19 cellular contexts compared by ENCODE assay signal in the genomic region with DNA sequence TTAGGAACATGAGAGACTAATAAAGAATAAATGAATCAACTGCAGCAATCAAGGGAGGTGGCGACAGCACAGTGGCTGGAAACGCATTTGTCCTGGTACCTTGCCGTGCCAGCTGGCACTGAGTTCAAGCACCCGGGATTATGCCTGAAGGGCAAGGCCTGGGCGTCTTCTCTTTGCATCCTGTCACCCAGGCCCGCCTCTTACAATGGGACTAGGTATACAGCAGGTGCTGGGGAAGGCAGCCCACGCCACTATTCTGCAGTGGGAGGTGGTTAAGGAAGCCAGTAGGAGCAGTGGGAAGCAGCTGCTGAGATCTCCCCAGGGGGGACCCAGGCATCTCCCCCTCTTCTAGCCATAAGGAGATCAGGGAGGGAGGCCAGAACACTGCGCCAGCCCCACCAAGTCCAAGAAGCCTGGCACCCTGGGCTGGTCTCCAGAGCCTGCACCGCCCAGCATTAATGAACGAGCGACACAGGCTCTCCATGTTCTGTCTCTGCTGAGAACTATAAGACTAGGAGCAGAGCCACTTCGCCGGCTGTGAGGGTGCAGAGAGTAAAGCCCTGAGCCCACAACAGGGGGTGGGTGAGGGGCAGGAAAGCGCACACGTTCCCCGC. TPM values are rescaled to one million over a fixed set of nuclear protein-coding genes. Genes with fewer than 3 reads are reported as not detected.
DNase-seq lines count a peak whose midpoint lies in the region; ATAC-seq, FAIRE-seq and TF ChIP-seq lines count a peak whose summit lies in the region.
"Had no signal": no experiment of that assay in that cellular context is flagged by ENCODE, and none has a peak within 500 bp of the region (broad histone marks: within the 10 kb centered on the region; RNA-seq: fewer than 3 reads in every experiment).

No MANE protein-coding gene starts in this region.

- H3K4me1 ChIP-seq in kidney (ENCODE audit: control insufficient read depth in 1 of 2, insufficient read depth in 1 of 2, low read depth in 1 of 2, low read length in 2 of 2), result no peaks in the 10 kb centered on the region
- H3K4me1 ChIP-seq in gastrocnemius medialis, result peaks cover 0 to 4% of the 10 kb centered on the region in 2 donors
- H3K4me1 ChIP-seq: A549 had no signal

- intact Hi-C loops in kidney (cut with DNase I), result no loop called here
- intact Hi-C loops in gastrocnemius medialis (cut with DNase I; ENCODE audit: low total_unique reads), result no loop called here

- H3K4me1 Mint-ChIP-seq in stimulated activated naive B cell treated with anti-CD40 and anti-IgM and Interleukin-4, amounts not matched to agents 10 μg/mL and 1 μg/mL and 100 μg/mL, for 72 hours, result peaks cover 0 to 2% of the 10 kb centered on the region in 2 donors
- H3K4me1 Mint-ChIP-seq: CD4-positive, CD25-positive, alpha-beta regulatory T cell had no signal

- H3K4me3 ChIP-seq in kidney (ENCODE audit: low read length in 2 of 2), result no peak overlapping the region
- H3K4me3 ChIP-seq in gastrocnemius medialis, result no peak overlapping the region
- H3K4me3 ChIP-seq: A549, GM23248 had no signal

- FAIRE-seq in kidney (lab: Jason Lieb, UNC), result no peak
- FAIRE-seq: A549, RCC 7860 had no signal

- H3K36me3 Mint-ChIP-seq in stimulated activated naive B cell treated with anti-CD40 and anti-IgM and Interleukin-4, amounts not matched to agents 10 μg/mL and 1 μg/mL and 100 μg/mL, for 72 hours, result peaks cover 18 to 24% of the 10 kb centered on the region in 2 donors

- peak overlapping the region; percentile 25 for H3K27ac Mint-ChIP-seq in stimulated activated naive B cell treated with anti-CD40 and anti-IgM and Interleukin-4, amounts not matched to agents 10 μg/mL and 1 μg/mL and 100 μg/mL, for 72 hours

- H3K36me3 ChIP-seq in kidney (ENCODE audit: control insufficient read depth in 1 of 2, insufficient read depth in 2 of 2, low read length in 2 of 2) (peaks cover 5 to 18% of the 10 kb centered on the region in 2 donors), gastrocnemius medialis (peaks cover 0 to 13% of the 10 kb centered on the region in 2 donors)

- H3K9ac ChIP-seq in kidney (ENCODE audit: low read length in 2 of 2), result no peak overlapping the region
- H3K9ac ChIP-seq: GM23248 had no signal

- TF ChIP-seq POLR2A in gastrocnemius medialis (IDR thresholded peaks at IDR 0.05), result no peak

- TF ChIP-seq CTCF in kidney (IDR thresholded peaks at IDR 0.05; ENCODE audit: borderline replicate concordance, extremely low read depth, insufficient read depth), result no peak
- TF ChIP-seq CTCF in gastrocnemius medialis (IDR thresholded peaks at IDR 0.05 in 4 of 5, conservative IDR thresholded peaks at IDR 0.05 in 1 of 5), result no peak

- in situ Hi-C loops in gastrocnemius medialis (cut with MboI; ENCODE audit: low sequenced_read_pairs in 4 of 4), result no loop called here

- no peaks in the 10 kb centered on the region for H3K9me3 Mint-ChIP-seq in stimulated activated naive B cell treated with anti-CD40 and anti-IgM and Interleukin-4, amounts not matched to agents 10 μg/mL and 1 μg/mL and 100 μg/mL, for 72 hours
- H3K9me3 Mint-ChIP-seq: CD4-positive, CD25-positive, alpha-beta regulatory T cell had no signal

- H3K27ac ChIP-seq in kidney (ENCODE audit: low read depth in 2 of 2, low read length in 2 of 2), result no peak overlapping the region
- H3K27ac ChIP-seq in gastrocnemius medialis, result no peak overlapping the region
- H3K27ac ChIP-seq: A549, GM23248 had no signal

- H3K27me3 ChIP-seq in gastrocnemius medialis, result no peaks in the 10 kb centered on the region

- H3K27me3 Mint-ChIP-seq in stimulated activated naive B cell treated with anti-CD40 and anti-IgM and Interleukin-4, amounts not matched to agents 10 μg/mL and 1 μg/mL and 100 μg/mL, for 72 hours, result no peaks in the 10 kb centered on the region
- H3K27me3 Mint-ChIP-seq: CD4-positive, CD25-positive, alpha-beta regulatory T cell had no signal

- no peaks in the 10 kb centered on the region for H3K9me3 ChIP-seq in kidney (ENCODE audit: control insufficient read depth in 1 of 2, low read length in 2 of 2)
- H3K9me3 ChIP-seq in gastrocnemius medialis, result no peaks in the 10 kb centered on the region
- H3K9me3 ChIP-seq: A549 had no signal

- no peak for ATAC-seq in stimulated activated naive B cell treated with anti-CD40 and anti-IgM and Interleukin-4, amounts not matched to agents 10 μg/mL and 1 μg/mL and 100 μg/mL, for 72 hours (replicated peaks)
- ATAC-seq in gastrocnemius medialis, result no peak
- ATAC-seq: A549 had no signal

- DNase-seq in NCI-H2196 (lab: John Stamatoyannopoulos, UW; ENCODE audit: unreplicated experiment), result peak; percentile 21
- no peak for DNase-seq in NCI-H2196 treated with DMSO at 0.1 percent for 48 hours (lab: John Stamatoyannopoulos, UW; ENCODE audit: unreplicated experiment)
- DNase-seq in NCI-H446 (lab: John Stamatoyannopoulos, UW), result peak; percentile 67 to 82
- peak; percentile 49 for DNase-seq in kidney
- no peak for DNase-seq in stimulated activated naive B cell treated with anti-CD40 and anti-IgM and Interleukin-4, amounts not matched to agents 10 μg/mL and 1 μg/mL and 100 μg/mL, for 72 hours
- DNase-seq in stimulated activated naive CD4-positive, alpha-beta T cell (lab: John Stamatoyannopoulos, UW), result no peak
- no peak for DNase-seq in EL
- DNase-seq in gastrocnemius medialis, result no peak
- DNase-seq: Calu3; CD4-positive, CD25-positive, alpha-beta regulatory T cell; DMS79; GDM1; GM23248; NCI-H1417; NCI-H2107; NCI-H510A had no signal

- H3K4me3 Mint-ChIP-seq in stimulated activated naive B cell treated with anti-CD40 and anti-IgM and Interleukin-4, amounts not matched to agents 10 μg/mL and 1 μg/mL and 100 μg/mL, for 72 hours, result no peak overlapping the region
- H3K4me3 Mint-ChIP-seq: CD4-positive, CD25-positive, alpha-beta regulatory T cell had no signal

RNA-seq across cellular contexts. Expression of gene BAIAP2L2, which starts 15.4 kb away (rescaled TPM):
- total RNA-seq in kidney, result 9.7 TPM
- polyA plus RNA-seq in kidney (ENCODE audit: insufficient read depth, low read depth, low replicate concordance), result 27.8 TPM
- total RNA-seq in gastrocnemius medialis, result 1 to 10 TPM in 1 of 4 donors, under 1 TPM in 2, not detected in 1; 0.16 to 1.7 (median 0.72) TPM
- total RNA-seq: HT1080 had no signal
- polyA plus RNA-seq: CD4-positive, CD25-positive, alpha-beta regulatory T cell had no signal

RNA-seq across cellular contexts. Expression of gene SLC16A8, which starts 41.9 kb away (rescaled TPM):
- total RNA-seq in kidney, result 0.31 TPM
- 0.92 TPM for polyA plus RNA-seq in kidney (ENCODE audit: insufficient read depth, low read depth, low replicate concordance)
- total RNA-seq in gastrocnemius medialis, result under 1 TPM in 1 of 4 donors, not detected in 3; 0.42 TPM
- total RNA-seq: Calu3; CD4-positive, CD25-positive, alpha-beta regulatory T cell; HT1080 had no signal
- polyA plus RNA-seq: A549; CD4-positive, CD25-positive, alpha-beta regulatory T cell had no signal

RNA-seq across cellular contexts. Expression of gene PLA2G6, which starts 55.8 kb away (rescaled TPM):
- total RNA-seq in kidney, result 61.6 TPM
- 26.6 TPM for polyA plus RNA-seq in kidney (ENCODE audit: insufficient read depth, low read depth, low replicate concordance)
- total RNA-seq in gastrocnemius medialis, result 10 to 100 TPM in 2 of 4 donors, 1 to 10 TPM in 2; 9.1 to 19.5 (median 12.1) TPM

Comparison
In these comparisons a context has a peak if more than half of its experiments do, and no peak if none do; other contexts are left out.
1. DNase-seq: peak in NCI-H2196 (single experiment), NCI-H446 (2 of 2) and kidney (single experiment); none in NCI-H2196 treated with DMSO at 0.1 percent for 48 hours (single experiment), stimulated activated naive B cell treated with anti-CD40 and anti-IgM and Interleukin-4, amounts not matched to agents 10 μg/mL and 1 μg/mL and 100 μg/mL, for 72 hours (single experiment), stimulated activated naive CD4-positive, alpha-beta T cell (0 of 6), EL (single experiment) and gastrocnemius medialis (0 of 2).